1 cellular context compared by ENCODE assay signal in genomic region chr7:16645593-16646426, GRCh38.
A peak's percentile ranks its signal among the peaks of the same experiment; 100 is the strongest.
TF ChIP-seq lines count a peak whose summit lies in the region.

ANKMY2 (minus strand) TSS chr7:16645754; CDS start chr7:16645573, 181 bp downstream.
BZW2 (plus strand) TSS chr7:16646181; CDS start chr7:16665444, 19,263 bp downstream.

TF ChIP-seq in WTC11, 78 proteins besides CTCF, POLR2A, EP300 and RAD21 (continued from another document and continues in another):
- TF ChIP-seq JUN (CRISPR knock-in tag; IDR thresholded peaks at IDR 0.05) (peak; percentile 62; the same call in 1 of the 2 replicates), ATF6 (CRISPR knock-in tag; IDR thresholded peaks at IDR 0.05) (no peak), CREM (CRISPR knock-in tag; IDR thresholded peaks at IDR 0.05) (peak; percentile 53; the same call in 1 of the 2 replicates), E2F1 (CRISPR knock-in tag; IDR thresholded peaks at IDR 0.05) (no peak), ZSCAN18 (CRISPR knock-in tag; IDR thresholded peaks at IDR 0.05) (no peak), ESRRA (CRISPR knock-in tag; IDR thresholded peaks at IDR 0.05; ENCODE audit: borderline replicate concordance) (no peak), MYBL2 (CRISPR knock-in tag; IDR thresholded peaks at IDR 0.05) (peak; percentile 7; the same call in 1 of the 2 replicates), TEAD4 (CRISPR knock-in tag; IDR thresholded peaks at IDR 0.05) (0 out of 2 replicates have a peak, but pooled peaks have one; percentile 47), SP1 (CRISPR knock-in tag; conservative IDR thresholded peaks at IDR 0.05) (peak; percentile 94), ZNF121 (CRISPR knock-in tag; IDR thresholded peaks at IDR 0.05) (no peak), MXD4 (CRISPR knock-in tag; IDR thresholded peaks at IDR 0.05; ENCODE audit: borderline replicate concordance) (no peak), HMGXB4 (CRISPR knock-in tag; IDR thresholded peaks at IDR 0.05) (no peak; the same call in none of the 2 replicates), ZNF396 (CRISPR knock-in tag; IDR thresholded peaks at IDR 0.05; ENCODE audit: borderline replicate concordance) (no peak), ZNF263 (CRISPR knock-in tag; IDR thresholded peaks at IDR 0.05; ENCODE audit: low read depth) (no peak), KAT7 (CRISPR knock-in tag; IDR thresholded peaks at IDR 0.05; ENCODE audit: borderline replicate concordance) (peak; percentile 77; the same call in 1 of the 2 replicates), ATF1 (CRISPR knock-in tag; IDR thresholded peaks at IDR 0.05) (0 out of 2 replicates have a peak, but pooled peaks have one; percentile 53), ZBTB43 (CRISPR knock-in tag; IDR thresholded peaks at IDR 0.05) (peak; percentile 63; the same call in 1 of the 2 replicates), ZNF532 (CRISPR knock-in tag; IDR thresholded peaks at IDR 0.05; ENCODE audit: borderline replicate concordance) (no peak)
- TF ChIP-seq, protein P1, sequence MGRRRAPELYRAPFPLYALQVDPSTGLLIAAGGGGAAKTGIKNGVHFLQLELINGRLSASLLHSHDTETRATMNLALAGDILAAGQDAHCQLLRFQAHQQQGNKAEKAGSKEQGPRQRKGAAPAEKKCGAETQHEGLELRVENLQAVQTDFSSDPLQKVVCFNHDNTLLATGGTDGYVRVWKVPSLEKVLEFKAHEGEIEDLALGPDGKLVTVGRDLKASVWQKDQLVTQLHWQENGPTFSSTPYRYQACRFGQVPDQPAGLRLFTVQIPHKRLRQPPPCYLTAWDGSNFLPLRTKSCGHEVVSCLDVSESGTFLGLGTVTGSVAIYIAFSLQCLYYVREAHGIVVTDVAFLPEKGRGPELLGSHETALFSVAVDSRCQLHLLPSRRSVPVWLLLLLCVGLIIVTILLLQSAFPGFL (CRISPR knock-in tag; IDR thresholded peaks at IDR 0.05; ENCODE audit: borderline replicate concordance) = no peak
- TF ChIP-seq, protein P2, sequence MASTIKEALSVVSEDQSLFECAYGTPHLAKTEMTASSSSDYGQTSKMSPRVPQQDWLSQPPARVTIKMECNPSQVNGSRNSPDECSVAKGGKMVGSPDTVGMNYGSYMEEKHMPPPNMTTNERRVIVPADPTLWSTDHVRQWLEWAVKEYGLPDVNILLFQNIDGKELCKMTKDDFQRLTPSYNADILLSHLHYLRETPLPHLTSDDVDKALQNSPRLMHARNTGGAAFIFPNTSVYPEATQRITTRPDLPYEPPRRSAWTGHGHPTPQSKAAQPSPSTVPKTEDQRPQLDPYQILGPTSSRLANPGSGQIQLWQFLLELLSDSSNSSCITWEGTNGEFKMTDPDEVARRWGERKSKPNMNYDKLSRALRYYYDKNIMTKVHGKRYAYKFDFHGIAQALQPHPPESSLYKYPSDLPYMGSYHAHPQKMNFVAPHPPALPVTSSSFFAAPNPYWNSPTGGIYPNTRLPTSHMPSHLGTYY (CRISPR knock-in tag; IDR thresholded peaks at IDR 0.05) = no peak
- TF ChIP-seq, protein P3, sequence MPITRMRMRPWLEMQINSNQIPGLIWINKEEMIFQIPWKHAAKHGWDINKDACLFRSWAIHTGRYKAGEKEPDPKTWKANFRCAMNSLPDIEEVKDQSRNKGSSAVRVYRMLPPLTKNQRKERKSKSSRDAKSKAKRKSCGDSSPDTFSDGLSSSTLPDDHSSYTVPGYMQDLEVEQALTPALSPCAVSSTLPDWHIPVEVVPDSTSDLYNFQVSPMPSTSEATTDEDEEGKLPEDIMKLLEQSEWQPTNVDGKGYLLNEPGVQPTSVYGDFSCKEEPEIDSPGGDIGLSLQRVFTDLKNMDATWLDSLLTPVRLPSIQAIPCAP (CRISPR knock-in tag; IDR thresholded peaks at IDR 0.05) = 0 out of 2 replicates have a peak, but pooled peaks have one; percentile 47
- TF ChIP-seq, protein P4, sequence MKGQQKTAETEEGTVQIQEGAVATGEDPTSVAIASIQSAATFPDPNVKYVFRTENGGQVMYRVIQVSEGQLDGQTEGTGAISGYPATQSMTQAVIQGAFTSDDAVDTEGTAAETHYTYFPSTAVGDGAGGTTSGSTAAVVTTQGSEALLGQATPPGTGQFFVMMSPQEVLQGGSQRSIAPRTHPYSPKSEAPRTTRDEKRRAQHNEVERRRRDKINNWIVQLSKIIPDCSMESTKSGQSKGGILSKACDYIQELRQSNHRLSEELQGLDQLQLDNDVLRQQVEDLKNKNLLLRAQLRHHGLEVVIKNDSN (CRISPR knock-in tag; IDR thresholded peaks at IDR 0.05) = peak; percentile 60
- TF ChIP-seq, protein P5, sequence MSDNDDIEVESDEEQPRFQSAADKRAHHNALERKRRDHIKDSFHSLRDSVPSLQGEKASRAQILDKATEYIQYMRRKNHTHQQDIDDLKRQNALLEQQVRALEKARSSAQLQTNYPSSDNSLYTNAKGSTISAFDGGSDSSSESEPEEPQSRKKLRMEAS (CRISPR knock-in tag; IDR thresholded peaks at IDR 0.05) = peak; percentile 78
- TF ChIP-seq, protein P6, sequence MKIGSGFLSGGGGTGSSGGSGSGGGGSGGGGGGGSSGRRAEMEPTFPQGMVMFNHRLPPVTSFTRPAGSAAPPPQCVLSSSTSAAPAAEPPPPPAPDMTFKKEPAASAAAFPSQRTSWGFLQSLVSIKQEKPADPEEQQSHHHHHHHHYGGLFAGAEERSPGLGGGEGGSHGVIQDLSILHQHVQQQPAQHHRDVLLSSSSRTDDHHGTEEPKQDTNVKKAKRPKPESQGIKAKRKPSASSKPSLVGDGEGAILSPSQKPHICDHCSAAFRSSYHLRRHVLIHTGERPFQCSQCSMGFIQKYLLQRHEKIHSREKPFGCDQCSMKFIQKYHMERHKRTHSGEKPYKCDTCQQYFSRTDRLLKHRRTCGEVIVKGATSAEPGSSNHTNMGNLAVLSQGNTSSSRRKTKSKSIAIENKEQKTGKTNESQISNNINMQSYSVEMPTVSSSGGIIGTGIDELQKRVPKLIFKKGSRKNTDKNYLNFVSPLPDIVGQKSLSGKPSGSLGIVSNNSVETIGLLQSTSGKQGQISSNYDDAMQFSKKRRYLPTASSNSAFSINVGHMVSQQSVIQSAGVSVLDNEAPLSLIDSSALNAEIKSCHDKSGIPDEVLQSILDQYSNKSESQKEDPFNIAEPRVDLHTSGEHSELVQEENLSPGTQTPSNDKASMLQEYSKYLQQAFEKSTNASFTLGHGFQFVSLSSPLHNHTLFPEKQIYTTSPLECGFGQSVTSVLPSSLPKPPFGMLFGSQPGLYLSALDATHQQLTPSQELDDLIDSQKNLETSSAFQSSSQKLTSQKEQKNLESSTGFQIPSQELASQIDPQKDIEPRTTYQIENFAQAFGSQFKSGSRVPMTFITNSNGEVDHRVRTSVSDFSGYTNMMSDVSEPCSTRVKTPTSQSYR (CRISPR knock-in tag; IDR thresholded peaks at IDR 0.05) = no peak
- TF ChIP-seq, protein P7, sequence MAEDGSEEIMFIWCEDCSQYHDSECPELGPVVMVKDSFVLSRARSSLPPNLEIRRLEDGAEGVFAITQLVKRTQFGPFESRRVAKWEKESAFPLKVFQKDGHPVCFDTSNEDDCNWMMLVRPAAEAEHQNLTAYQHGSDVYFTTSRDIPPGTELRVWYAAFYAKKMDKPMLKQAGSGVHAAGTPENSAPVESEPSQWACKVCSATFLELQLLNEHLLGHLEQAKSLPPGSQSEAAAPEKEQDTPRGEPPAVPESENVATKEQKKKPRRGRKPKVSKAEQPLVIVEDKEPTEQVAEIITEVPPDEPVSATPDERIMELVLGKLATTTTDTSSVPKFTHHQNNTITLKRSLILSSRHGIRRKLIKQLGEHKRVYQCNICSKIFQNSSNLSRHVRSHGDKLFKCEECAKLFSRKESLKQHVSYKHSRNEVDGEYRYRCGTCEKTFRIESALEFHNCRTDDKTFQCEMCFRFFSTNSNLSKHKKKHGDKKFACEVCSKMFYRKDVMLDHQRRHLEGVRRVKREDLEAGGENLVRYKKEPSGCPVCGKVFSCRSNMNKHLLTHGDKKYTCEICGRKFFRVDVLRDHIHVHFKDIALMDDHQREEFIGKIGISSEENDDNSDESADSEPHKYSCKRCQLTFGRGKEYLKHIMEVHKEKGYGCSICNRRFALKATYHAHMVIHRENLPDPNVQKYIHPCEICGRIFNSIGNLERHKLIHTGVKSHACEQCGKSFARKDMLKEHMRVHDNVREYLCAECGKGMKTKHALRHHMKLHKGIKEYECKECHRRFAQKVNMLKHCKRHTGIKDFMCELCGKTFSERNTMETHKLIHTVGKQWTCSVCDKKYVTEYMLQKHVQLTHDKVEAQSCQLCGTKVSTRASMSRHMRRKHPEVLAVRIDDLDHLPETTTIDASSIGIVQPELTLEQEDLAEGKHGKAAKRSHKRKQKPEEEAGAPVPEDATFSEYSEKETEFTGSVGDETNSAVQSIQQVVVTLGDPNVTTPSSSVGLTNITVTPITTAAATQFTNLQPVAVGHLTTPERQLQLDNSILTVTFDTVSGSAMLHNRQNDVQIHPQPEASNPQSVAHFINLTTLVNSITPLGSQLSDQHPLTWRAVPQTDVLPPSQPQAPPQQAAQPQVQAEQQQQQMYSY (CRISPR knock-in tag; IDR thresholded peaks at IDR 0.05) = 0 out of 2 replicates have a peak, but pooled peaks have one; percentile 14
